Comparison of ENCODE assay signal across 16 cellular contexts in the genomic region with DNA sequence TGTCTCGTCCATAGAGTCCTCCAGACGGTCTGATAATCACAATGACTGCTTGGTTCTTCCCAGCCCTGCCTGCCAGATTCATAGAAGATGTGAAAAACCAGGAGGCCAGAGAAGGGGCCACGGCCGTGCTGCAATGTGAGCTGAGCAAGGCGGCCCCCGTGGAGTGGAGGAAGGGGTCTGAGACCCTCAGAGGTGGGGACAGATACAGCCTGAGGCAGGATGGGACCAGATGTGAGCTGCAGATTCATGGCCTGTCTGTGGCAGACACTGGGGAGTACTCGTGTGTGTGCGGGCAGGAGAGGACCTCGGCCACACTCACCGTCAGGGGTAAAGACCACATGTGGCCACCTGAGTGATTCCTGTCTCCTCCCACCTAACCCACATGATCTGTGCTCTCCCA.
DNase-seq lines count a peak whose midpoint lies in the region; ATAC-seq and TF ChIP-seq lines count a peak whose summit lies in the region.
"Had no signal": no experiment of that assay in that cellular context is flagged by ENCODE, and none has a peak within 500 bp of the region (broad histone marks: within the 10 kb centered on the region; RNA-seq: fewer than 3 reads in every experiment).

No MANE protein-coding gene starts in this region.

- H3K27me3 ChIP-seq in right atrium auricular region, result no peaks in the 10 kb centered on the region
- H3K27me3 ChIP-seq in osteoblast (ENCODE audit: insufficient read depth, low read length), result no peaks in the 10 kb centered on the region
- H3K27me3 ChIP-seq in CD4-positive, alpha-beta T cell (ENCODE audit: control insufficient read depth, insufficient read depth, low read length), result no peaks in the 10 kb centered on the region

- no peak overlapping the region for H3K4me3 ChIP-seq in right atrium auricular region
- no peak overlapping the region for H3K4me3 ChIP-seq in osteoblast (ENCODE audit: insufficient read depth, low read length)
- H3K4me3 ChIP-seq: HAP-1 had no signal

- intact Hi-C loops in left cardiac atrium (cut with DNase I) (no loop called here), left ventricle myocardium superior (cut with micrococcal nuclease) (no loop called here)
- intact Hi-C loops in CD4-positive, alpha-beta T cell (cut with DNase I, micrococcal nuclease), result no loop called here

- H3K27ac Mint-ChIP-seq in CD4-positive, alpha-beta T cell, result no peak overlapping the region
- H3K27ac Mint-ChIP-seq: B cell had no signal

- no peaks in the 10 kb centered on the region for H4K20me1 ChIP-seq in osteoblast (ENCODE audit: insufficient read depth, low read length)

- POLR2A ChIA-PET in CD4-positive, alpha-beta T cell (lab: Charles Lee), result no interaction called here

- no peaks in the 10 kb centered on the region for H3K4me1 ChIP-seq in right atrium auricular region
- H3K4me1 ChIP-seq in osteoblast (ENCODE audit: insufficient read depth, low read length), result no peaks in the 10 kb centered on the region
- H3K4me1 ChIP-seq: HAP-1 had no signal

- H3K4me1 Mint-ChIP-seq in CD4-positive, alpha-beta T cell (ENCODE audit: low read depth), result no peaks in the 10 kb centered on the region
- H3K4me1 Mint-ChIP-seq: B cell had no signal

- no peaks in the 10 kb centered on the region for H3K9me3 ChIP-seq in right atrium auricular region
- H3K9me3 ChIP-seq in osteoblast (ENCODE audit: low read depth, low read length), result peaks cover 3% of the 10 kb centered on the region
- peaks cover 6% of the 10 kb centered on the region for H3K9me3 ChIP-seq in CD4-positive, alpha-beta T cell (ENCODE audit: control insufficient read depth, low read length)
- H3K9me3 ChIP-seq: HAP-1 had no signal

- H3K36me3 ChIP-seq in right atrium auricular region (peaks cover 76% of the 10 kb centered on the region), osteoblast (ENCODE audit: insufficient read depth, low read length) (no peaks in the 10 kb centered on the region)
- H3K36me3 ChIP-seq: HAP-1 had no signal

- H3K79me2 ChIP-seq in osteoblast (ENCODE audit: insufficient read depth, low read length), result no peaks in the 10 kb centered on the region

- ATAC-seq in left cardiac atrium, result no peak
- no peak for ATAC-seq in left ventricle myocardium superior
- no peak for ATAC-seq in CD4-positive, alpha-beta T cell (ENCODE audit: poor library complexity)
- ATAC-seq: HepG2 had no signal

- H3K27me3 Mint-ChIP-seq in CD4-positive, alpha-beta T cell, result no peaks in the 10 kb centered on the region
- H3K27me3 Mint-ChIP-seq: B cell; CD4-positive, alpha-beta memory T cell had no signal

- CTCF ChIA-PET in CD4-positive, alpha-beta T cell (lab: Charles Lee), result no interaction called here

- H3K4me2 ChIP-seq in osteoblast (ENCODE audit: insufficient read depth, low read length), result no peak overlapping the region

- H2AFZ ChIP-seq in osteoblast (ENCODE audit: low read length), result no peak overlapping the region

- H3K36me3 Mint-ChIP-seq in CD4-positive, alpha-beta T cell (ENCODE audit: low read depth), result peaks cover 71% of the 10 kb centered on the region

- DNase-seq in left cardiac atrium, result peak; percentile 5
- no peak for DNase-seq in right atrium auricular region (ENCODE audit: low spot score)
- DNase-seq in left ventricle myocardium superior, result peak; percentile 18
- DNase-seq in osteoblast (ENCODE audit: insufficient read length, low spot score, missing footprints), result peak; percentile 44
- no peak for DNase-seq in cerebellar cortex (ENCODE audit: low spot score)
- DNase-seq in CD4-positive, alpha-beta T cell, result no peak
- DNase-seq in dermis blood vessel endothelial cell, result no peak
- DNase-seq: C1 segment of cervical spinal cord; CD4-positive, alpha-beta memory T cell; DMS153; DND-41; GDM1; GOT3 had no signal

- no peak for TF ChIP-seq CTCF in right atrium auricular region (IDR thresholded peaks at IDR 0.05)
- TF ChIP-seq CTCF in osteoblast (IDR thresholded peaks at IDR 0.05; ENCODE audit: extremely low read depth, low read depth, low read length), result no peak
- TF ChIP-seq CTCF in CD4-positive, alpha-beta T cell (IDR thresholded peaks at IDR 0.05), result no peak

- no peaks in the 10 kb centered on the region for H3K9me3 Mint-ChIP-seq in CD4-positive, alpha-beta T cell

- H3K4me3 Mint-ChIP-seq in CD4-positive, alpha-beta T cell, result no peak overlapping the region
- H3K4me3 Mint-ChIP-seq: B cell; CD4-positive, alpha-beta memory T cell had no signal

- H3K27ac ChIP-seq in right atrium auricular region (no peak overlapping the region), osteoblast (ENCODE audit: low read depth, low read length) (no peak overlapping the region)
- no peak overlapping the region for H3K27ac ChIP-seq in CD4-positive, alpha-beta T cell (ENCODE audit: low read depth, low read length)

Comparison
In these comparisons a context has a peak if more than half of its experiments do, and no peak if none do; other contexts are left out.
1. DNase-seq: peak in left cardiac atrium (single experiment), left ventricle myocardium superior (single experiment) and osteoblast (single experiment); none in right atrium auricular region (single experiment), cerebellar cortex (single experiment), CD4-positive, alpha-beta T cell (0 of 10) and dermis blood vessel endothelial cell (single experiment).